ENCODE assay signal across 10 cellular contexts in genomic region chr1:204461331-204462228, GRCh38. TPM values are rescaled to one million over a fixed set of nuclear protein-coding genes. Genes with fewer than 3 reads are reported as not detected.
A peak's percentile ranks its signal among the peaks of the same experiment; 100 is the strongest.
DNase-seq lines count a peak whose midpoint lies in the region; ATAC-seq and TF ChIP-seq lines count a peak whose summit lies in the region.
"Had no signal": no experiment of that assay in that cellular context is flagged by ENCODE, and none has a peak within 500 bp of the region (broad histone marks: within the 10 kb centered on the region; RNA-seq: fewer than 3 reads in every experiment).

No MANE protein-coding gene starts in this region.

- ATAC-seq in GM21717 (IDR thresholded peaks at IDR 0.05; ENCODE audit: unreplicated experiment) (no peak), GM18519 (IDR thresholded peaks at IDR 0.05; ENCODE audit: low FRiP score, unreplicated experiment) (no peak)

- H3K4me1 Mint-ChIP-seq in T-helper 2 cell treated with Interferon-gamma antibody and Interleukin-4, amounts not matched to agents 5 μg/mL and 100 μg/mL, for 36 hours (ENCODE audit: low read depth): peaks cover 41% of the 10 kb centered on the region
- H3K4me1 Mint-ChIP-seq in endothelial cell (ENCODE audit: unreplicated experiment): peaks cover 88% of the 10 kb centered on the region
- H3K4me1 Mint-ChIP-seq in stimulated activated naive CD8-positive, alpha-beta T cell treated with anti-CD3 and anti-CD28 coated beads, Interleukin-15, Interleukin-2, amounts not matched to agents 100 ng/mL and 50 ng/mL, for 24 hours (ENCODE audit: low read depth): peaks cover 73% of the 10 kb centered on the region

- peak overlapping the region; percentile 67 for H3K4me3 Mint-ChIP-seq in T-helper 2 cell treated with Interferon-gamma antibody and Interleukin-4, amounts not matched to agents 5 μg/mL and 100 μg/mL, for 36 hours
- H3K4me3 Mint-ChIP-seq in endothelial cell (ENCODE audit: unreplicated experiment): peak overlapping the region; percentile 83
- H3K4me3 Mint-ChIP-seq in stimulated activated naive CD8-positive, alpha-beta T cell treated with anti-CD3 and anti-CD28 coated beads, Interleukin-15, Interleukin-2, amounts not matched to agents 100 ng/mL and 50 ng/mL, for 24 hours: peak overlapping the region; percentile 55

- H3K27ac Mint-ChIP-seq in T-helper 2 cell treated with Interferon-gamma antibody and Interleukin-4, amounts not matched to agents 5 μg/mL and 100 μg/mL, for 36 hours: peak overlapping the region; percentile 77
- peak overlapping the region; percentile 99 for H3K27ac Mint-ChIP-seq in endothelial cell (ENCODE audit: unreplicated experiment)
- H3K27ac Mint-ChIP-seq in stimulated activated naive CD8-positive, alpha-beta T cell treated with anti-CD3 and anti-CD28 coated beads, Interleukin-15, Interleukin-2, amounts not matched to agents 100 ng/mL and 50 ng/mL, for 24 hours: peak overlapping the region; percentile 89

- no peaks in the 10 kb centered on the region for H3K27me3 Mint-ChIP-seq in T-helper 2 cell treated with Interferon-gamma antibody and Interleukin-4, amounts not matched to agents 5 μg/mL and 100 μg/mL, for 36 hours (ENCODE audit: low read depth)
- peaks cover 28% of the 10 kb centered on the region for H3K27me3 Mint-ChIP-seq in endothelial cell (ENCODE audit: unreplicated experiment)
- H3K27me3 Mint-ChIP-seq in stimulated activated naive CD8-positive, alpha-beta T cell treated with anti-CD3 and anti-CD28 coated beads, Interleukin-15, Interleukin-2, amounts not matched to agents 100 ng/mL and 50 ng/mL, for 24 hours: no peaks in the 10 kb centered on the region

- peaks cover 22% of the 10 kb centered on the region for H3K36me3 Mint-ChIP-seq in T-helper 2 cell treated with Interferon-gamma antibody and Interleukin-4, amounts not matched to agents 5 μg/mL and 100 μg/mL, for 36 hours (ENCODE audit: low read depth)
- H3K36me3 Mint-ChIP-seq in endothelial cell (ENCODE audit: low read depth, unreplicated experiment): peaks cover 84% of the 10 kb centered on the region
- peaks cover 43% of the 10 kb centered on the region for H3K36me3 Mint-ChIP-seq in stimulated activated naive CD8-positive, alpha-beta T cell treated with anti-CD3 and anti-CD28 coated beads, Interleukin-15, Interleukin-2, amounts not matched to agents 100 ng/mL and 50 ng/mL, for 24 hours (ENCODE audit: low read depth)

- no peak for TF ChIP-seq CTCF in endothelial cell (IDR thresholded peaks at IDR 0.05; ENCODE audit: unreplicated experiment)

- H3K9me3 Mint-ChIP-seq in T-helper 2 cell treated with Interferon-gamma antibody and Interleukin-4, amounts not matched to agents 5 μg/mL and 100 μg/mL, for 36 hours: no peaks in the 10 kb centered on the region
- H3K9me3 Mint-ChIP-seq in endothelial cell (ENCODE audit: unreplicated experiment): no peaks in the 10 kb centered on the region
- H3K9me3 Mint-ChIP-seq in stimulated activated naive CD8-positive, alpha-beta T cell treated with anti-CD3 and anti-CD28 coated beads, Interleukin-15, Interleukin-2, amounts not matched to agents 100 ng/mL and 50 ng/mL, for 24 hours: no peaks in the 10 kb centered on the region

- peak; percentile 44 to 58 for DNase-seq in activated CD4-positive, alpha-beta T cell treated with anti-CD3 and anti-CD28 coated beads for 4 hours
- no peak for DNase-seq in activated CD4-positive, alpha-beta T cell treated with anti-CD3 and anti-CD28 coated beads, Interleukin-2, amount 50 U/mL, for 1 hour
- peak; percentile 37 for DNase-seq in T-helper 2 cell treated with Interferon-gamma antibody and Interleukin-4, amounts not matched to agents 5 μg/mL and 100 μg/mL, for 36 hours (ENCODE audit: low spot score)
- peak; percentile 78 for DNase-seq in endothelial cell (ENCODE audit: low spot score)
- DNase-seq in NCI-H748 (lab: John Stamatoyannopoulos, UW; ENCODE audit: unreplicated experiment): no peak
- DNase-seq: cortex of kidney, pancreas had no signal

RNA-seq across cellular contexts. Expression of gene PIK3C2B, which starts 33.0 kb away (rescaled TPM):
- total RNA-seq in endothelial cell (ENCODE audit: unreplicated experiment): 256 TPM

RNA-seq across cellular contexts. Expression of gene PPP1R15B, which starts 50.0 kb away (rescaled TPM):
- total RNA-seq in endothelial cell (ENCODE audit: unreplicated experiment): 43.2 TPM

RNA-seq across cellular contexts. Expression of gene MDM4, which starts 54.6 kb away (rescaled TPM):
- total RNA-seq in endothelial cell (ENCODE audit: unreplicated experiment): 57.8 TPM

Comparison
In these comparisons a context has a peak if more than half of its experiments do, and no peak if none do; other contexts are left out.
1. DNase-seq: peak in activated CD4-positive, alpha-beta T cell treated with anti-CD3 and anti-CD28 coated beads for 4 hours (2 of 2), T-helper 2 cell treated with Interferon-gamma antibody and Interleukin-4, amounts not matched to agents 5 μg/mL and 100 μg/mL, for 36 hours (single experiment) and endothelial cell (single experiment); none in activated CD4-positive, alpha-beta T cell treated with anti-CD3 and anti-CD28 coated beads, Interleukin-2, amount 50 U/mL, for 1 hour (single experiment) and NCI-H748 (single experiment).
2. Peak in every context shown above with its lines, with median percentiles within 50 percentile points of each other: H3K27ac Mint-ChIP-seq and H3K4me3 Mint-ChIP-seq.